ENCODE assay signal across 1 cellular context in genomic region chr7:101575168-101575567, GRCh38.
TF ChIP-seq lines count a peak whose summit lies in the region.

No MANE protein-coding gene starts in this region.

TF ChIP-seq in H1, 55 proteins besides CTCF, POLR2A, EP300 and RAD21 (continued from another document):
- no peak for TF ChIP-seq RBBP5 (IDR thresholded peaks at IDR 0.05; ENCODE audit: borderline replicate concordance, low read depth, low read length)
- TF ChIP-seq BRCA1 (IDR thresholded peaks at IDR 0.05; ENCODE audit: low read depth, low read length), result no peak
- TF ChIP-seq KDM5A (IDR thresholded peaks at IDR 0.05; ENCODE audit: low read length), result no peak
- peak; percentile 68 for TF ChIP-seq TAF1 (IDR thresholded peaks at IDR 0.05; ENCODE audit: low read depth, low read length)
- no peak for TF ChIP-seq KDM4A (IDR thresholded peaks at IDR 0.05; ENCODE audit: low read depth, low read length, severe bottlenecking)
- TF ChIP-seq CHD1 (IDR thresholded peaks at IDR 0.05; ENCODE audit: low read depth, low read length), result no peak
- no peak for TF ChIP-seq KDM1A (IDR thresholded peaks at IDR 0.05; ENCODE audit: borderline replicate concordance, low read length)
- TF ChIP-seq RFX5 (IDR thresholded peaks at IDR 0.05; ENCODE audit: borderline replicate concordance, low read depth, low read length), result no peak
- no peak for TF ChIP-seq GTF2F1 (IDR thresholded peaks at IDR 0.05; ENCODE audit: borderline replicate concordance, low read depth, low read length)
- no peak for TF ChIP-seq NANOG (IDR thresholded peaks at IDR 0.05; ENCODE audit: insufficient read depth, low read depth, low read length, poor library complexity, severe bottlenecking)
- TF ChIP-seq BCL11A (IDR thresholded peaks at IDR 0.05; ENCODE audit: low read depth in 2 of 2, low read length in 2 of 2), result no peak
- peak; percentile 69 for TF ChIP-seq POLR2AphosphoS5 (IDR thresholded peaks at IDR 0.05; ENCODE audit: low read depth, low read length)
- TF ChIP-seq NRF1 (IDR thresholded peaks at IDR 0.05; ENCODE audit: low read depth, low read length), result no peak
- no peak for TF ChIP-seq FOSL1 (IDR thresholded peaks at IDR 0.05; ENCODE audit: insufficient read depth, low read depth, low read length)
- TF ChIP-seq TEAD4 (IDR thresholded peaks at IDR 0.05; ENCODE audit: low read depth, low read length), result no peak
- peak; percentile 58 for TF ChIP-seq ASH2L (IDR thresholded peaks at IDR 0.05; ENCODE audit: low read length)
- TF ChIP-seq SAP30 (IDR thresholded peaks at IDR 0.05; ENCODE audit: insufficient read depth, insufficient replicate concordance, low read length), result no peak
- no peak for TF ChIP-seq MAFK (IDR thresholded peaks at IDR 0.05; ENCODE audit: low read depth, low read length)
- TF ChIP-seq JUND (IDR thresholded peaks at IDR 0.05; ENCODE audit: low read length), result no peak
- no peak for TF ChIP-seq HDAC2 (IDR thresholded peaks at IDR 0.05; ENCODE audit: borderline replicate concordance in 1 of 2, low read depth in 2 of 2, low read length in 2 of 2)
- TF ChIP-seq CTBP2 (IDR thresholded peaks at IDR 0.05; ENCODE audit: borderline replicate concordance, insufficient read depth, insufficient read length, low read length), result no peak
- no peak for TF ChIP-seq CREB1 (IDR thresholded peaks at IDR 0.05)
- no peak for TF ChIP-seq SP4 (IDR thresholded peaks at IDR 0.05; ENCODE audit: low read length)
- no peak for TF ChIP-seq EZH2 (IDR thresholded peaks at IDR 0.05; ENCODE audit: low read depth, low read length, severe bottlenecking)
- TF ChIP-seq POU5F1 (IDR thresholded peaks at IDR 0.05; ENCODE audit: low read depth, low read length), result peak; percentile 99
- TF ChIP-seq JUN (IDR thresholded peaks at IDR 0.05; ENCODE audit: low read depth, low read length), result no peak
- TF ChIP-seq, protein P1, sequence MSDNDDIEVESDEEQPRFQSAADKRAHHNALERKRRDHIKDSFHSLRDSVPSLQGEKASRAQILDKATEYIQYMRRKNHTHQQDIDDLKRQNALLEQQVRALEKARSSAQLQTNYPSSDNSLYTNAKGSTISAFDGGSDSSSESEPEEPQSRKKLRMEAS (IDR thresholded peaks at IDR 0.05), result peak; percentile 63; the same call in 1 of the 2 replicates
- TF ChIP-seq RNF2 (IDR thresholded peaks at IDR 0.05; ENCODE audit: borderline replicate concordance, low read depth, low read length, missing control alignments, poor library complexity, severe bottlenecking), result no peak
- TF ChIP-seq CHD7 (IDR thresholded peaks at IDR 0.05; ENCODE audit: insufficient replicate concordance, low read length), result no peak
- TF ChIP-seq SIX5 (IDR thresholded peaks at IDR 0.05; ENCODE audit: low read depth, low read length), result no peak
- no peak for TF ChIP-seq RXRA (IDR thresholded peaks at IDR 0.05; ENCODE audit: insufficient read depth, low read depth, low read length)
- TF ChIP-seq EGR1 (IDR thresholded peaks at IDR 0.05; ENCODE audit: borderline replicate concordance, low read depth, low read length), result no peak
- TF ChIP-seq CEBPB (IDR thresholded peaks at IDR 0.05; ENCODE audit: low read depth, low read length), result no peak
- TF ChIP-seq PHF8 (conservative IDR thresholded peaks at IDR 0.05; ENCODE audit: low read depth, low read length), result no peak
- peak; percentile 89; the same call in 1 of the 2 replicates for TF ChIP-seq TCF12 (IDR thresholded peaks at IDR 0.05; ENCODE audit: low read depth, low read length)
- TF ChIP-seq TBP (IDR thresholded peaks at IDR 0.05; ENCODE audit: low read depth, low read length), result peak; percentile 94
- no peak for TF ChIP-seq SP2 (IDR thresholded peaks at IDR 0.05; ENCODE audit: low read length)
- TF ChIP-seq SIRT6 (IDR thresholded peaks at IDR 0.05; ENCODE audit: low read length), result no peak
- peak; percentile 74 for TF ChIP-seq SP1 (IDR thresholded peaks at IDR 0.05; ENCODE audit: low read depth, low read length)
- no peak for TF ChIP-seq TAF7 (optimal IDR thresholded peaks at IDR 0.05; ENCODE audit: borderline replicate concordance, low read depth, low read length)
- TF ChIP-seq USF2 (IDR thresholded peaks at IDR 0.05; ENCODE audit: low read length), result no peak
- no peak for TF ChIP-seq BACH1 (IDR thresholded peaks at IDR 0.05; ENCODE audit: low read length)
- no peak for TF ChIP-seq GABPA (IDR thresholded peaks at IDR 0.05; ENCODE audit: borderline replicate concordance, insufficient read depth, low read length)
- TF ChIP-seq YY1 (IDR thresholded peaks at IDR 0.05; ENCODE audit: low read depth, low read length), result peak; percentile 87
- no peak for TF ChIP-seq SUZ12 (IDR thresholded peaks at IDR 0.05; ENCODE audit: low read length)
- no peak for TF ChIP-seq ZNF274 (IDR thresholded peaks at IDR 0.05; ENCODE audit: borderline replicate concordance, extremely low read depth, low read length)
- TF ChIP-seq SRF (IDR thresholded peaks at IDR 0.05; ENCODE audit: low read depth, low read length), result no peak
- TF ChIP-seq, protein P2, sequence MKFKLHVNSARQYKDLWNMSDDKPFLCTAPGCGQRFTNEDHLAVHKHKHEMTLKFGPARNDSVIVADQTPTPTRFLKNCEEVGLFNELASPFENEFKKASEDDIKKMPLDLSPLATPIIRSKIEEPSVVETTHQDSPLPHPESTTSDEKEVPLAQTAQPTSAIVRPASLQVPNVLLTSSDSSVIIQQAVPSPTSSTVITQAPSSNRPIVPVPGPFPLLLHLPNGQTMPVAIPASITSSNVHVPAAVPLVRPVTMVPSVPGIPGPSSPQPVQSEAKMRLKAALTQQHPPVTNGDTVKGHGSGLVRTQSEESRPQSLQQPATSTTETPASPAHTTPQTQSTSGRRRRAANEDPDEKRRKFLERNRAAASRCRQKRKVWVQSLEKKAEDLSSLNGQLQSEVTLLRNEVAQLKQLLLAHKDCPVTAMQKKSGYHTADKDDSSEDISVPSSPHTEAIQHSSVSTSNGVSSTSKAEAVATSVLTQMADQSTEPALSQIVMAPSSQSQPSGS (IDR thresholded peaks at IDR 0.05; ENCODE audit: low read length), result no peak
- no peak for TF ChIP-seq CBX5 (IDR thresholded peaks at IDR 0.05; ENCODE audit: low read depth, low read length)
- TF ChIP-seq SIN3A (conservative IDR thresholded peaks at IDR 0.05 in 1 of 2, IDR thresholded peaks at IDR 0.05 in 1 of 2; ENCODE audit: low read depth in 1 of 2, low read length in 2 of 2), result 0 out of 4 replicates have a peak, but pooled peaks of 1 of the 2 experiments have one; percentile 24
- TF ChIP-seq CBX8 (IDR thresholded peaks at IDR 0.05; ENCODE audit: borderline replicate concordance, low read depth, low read length), result no peak
- no peak for TF ChIP-seq HDAC6 (IDR thresholded peaks at IDR 0.05; ENCODE audit: low read depth, low read length)
- no peak for TF ChIP-seq CHD2 (IDR thresholded peaks at IDR 0.05; ENCODE audit: low read length)
